In the genomic region with DNA sequence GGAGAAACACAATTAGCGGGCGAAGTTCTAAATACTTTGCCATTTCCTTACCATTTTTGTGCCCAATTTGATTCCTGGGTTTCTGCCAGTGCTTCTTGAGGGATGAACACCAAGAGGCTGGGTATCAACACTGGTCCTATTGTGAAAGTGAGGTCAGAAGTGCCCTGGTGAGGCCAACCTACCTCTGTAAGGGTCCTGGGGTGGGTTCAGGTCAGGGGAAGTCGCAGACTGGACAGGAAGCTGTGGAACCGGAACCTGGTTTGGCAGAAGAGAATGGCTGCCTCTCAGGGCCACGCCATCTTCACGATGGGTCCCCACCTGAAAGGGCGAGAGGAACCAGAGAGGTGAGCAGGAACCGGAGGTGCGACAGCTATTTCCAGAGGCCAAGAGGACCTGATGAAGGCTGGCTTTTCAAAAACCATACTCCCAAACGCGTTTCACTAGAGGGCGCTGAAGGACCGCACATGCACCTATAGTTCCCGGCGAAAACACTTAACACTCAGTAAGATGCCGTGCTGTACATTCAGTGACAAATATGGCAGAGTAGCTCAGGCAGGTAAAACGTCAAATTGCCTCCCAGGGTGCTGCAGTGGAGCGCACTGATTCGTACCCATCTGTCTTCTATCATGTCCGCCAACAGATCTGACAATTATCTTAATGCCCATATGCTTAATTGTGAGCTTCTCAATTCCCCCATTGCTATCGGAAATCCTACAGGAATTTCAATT, we compare ENCODE assay signal across 8 cellular contexts.
DNase-seq lines count a peak whose midpoint lies in the region; ATAC-seq and TF ChIP-seq lines count a peak whose summit lies in the region.

No MANE protein-coding gene starts in this region.

- H3K9ac ChIP-seq in endocrine pancreas (ENCODE audit: control insufficient read depth, insufficient read depth, low read length) = peak overlapping the region; percentile 15

- no peaks in the 10 kb centered on the region for H3K9me3 Mint-ChIP-seq in CD14-positive monocyte
- no peaks in the 10 kb centered on the region for H3K9me3 Mint-ChIP-seq in activated CD4-positive, alpha-beta T cell treated with anti-CD3 and anti-CD28 coated beads, Interleukin-2, amount 10 ng/mL, durations not matched to agents 7 days and 5 days
- no peaks in the 10 kb centered on the region for H3K9me3 Mint-ChIP-seq in mesothelial cell of epicardium

- DNase-seq in CD14-positive monocyte (ENCODE audit: low spot score) = peak; percentile 56
- peak; percentile 92 for DNase-seq in NCI-H446 treated with DMSO at 0.1 percent for 48 hours (lab: John Stamatoyannopoulos, UW)
- DNase-seq in activated CD4-positive, alpha-beta T cell treated with anti-CD3 and anti-CD28 coated beads, Interleukin-2, amount 10 ng/mL, durations not matched to agents 7 days and 5 days = peak; percentile 69
- peak; percentile 31 to 78 for DNase-seq in mesothelial cell of epicardium (ENCODE audit: low spot score in 2 of 2, unreplicated experiment in 2 of 2)
- peak; percentile 83 for DNase-seq in stimulated activated CD8-positive, alpha-beta memory T cell treated with anti-CD3 and anti-CD28 coated beads, Interleukin-4, amount 100 ng/mL, for 48 hours

- POLR2A ChIA-PET in activated CD4-positive, alpha-beta T cell treated with anti-CD3 and anti-CD28 coated beads, Interleukin-2, amount 10 ng/mL, durations not matched to agents 7 days and 5 days (lab: Charles Lee) = no interaction called here

- CTCF ChIA-PET in activated CD4-positive, alpha-beta T cell treated with anti-CD3 and anti-CD28 coated beads, Interleukin-2, amount 10 ng/mL, durations not matched to agents 7 days and 5 days (lab: Charles Lee) = interaction anchor here (0.7 to 1.5 kb wide), 7 partner anchors 11 to 1341 kb away, joined by 3 to 4 read pairs (median 3); no protein-coding TSS in a partner anchor

- H3K4me3 Mint-ChIP-seq in CD14-positive monocyte (no peak overlapping the region), mesothelial cell of epicardium (no peak overlapping the region)
- no peak overlapping the region for H3K4me3 Mint-ChIP-seq in activated CD4-positive, alpha-beta T cell treated with anti-CD3 and anti-CD28 coated beads, Interleukin-2, amount 10 ng/mL, durations not matched to agents 7 days and 5 days

- intact Hi-C loops in CD14-positive monocyte (cut with micrococcal nuclease) = loop anchor here in 1 of 2 donors (5.0 kb wide), 1 partner anchor 1338 kb away; no protein-coding TSS in a partner anchor

- H3K27me3 ChIP-seq in endocrine pancreas (ENCODE audit: control insufficient read depth, insufficient read depth, low read length) = no peaks in the 10 kb centered on the region

- no peaks in the 10 kb centered on the region for H3K9me3 ChIP-seq in endocrine pancreas (ENCODE audit: control insufficient read depth, low read length)

- no peaks in the 10 kb centered on the region for H3K4me1 ChIP-seq in endocrine pancreas (ENCODE audit: control insufficient read depth, insufficient read depth, low read length)

- H3K36me3 Mint-ChIP-seq in CD14-positive monocyte = peaks cover 11 to 18% of the 10 kb centered on the region in 2 donors
- no peaks in the 10 kb centered on the region for H3K36me3 Mint-ChIP-seq in activated CD4-positive, alpha-beta T cell treated with anti-CD3 and anti-CD28 coated beads, Interleukin-2, amount 10 ng/mL, durations not matched to agents 7 days and 5 days (ENCODE audit: low read depth)
- peaks cover 15% of the 10 kb centered on the region for H3K36me3 Mint-ChIP-seq in mesothelial cell of epicardium

- ATAC-seq in GM19397 (IDR thresholded peaks at IDR 0.05; ENCODE audit: unreplicated experiment) (peak; percentile 80), HG03457 (IDR thresholded peaks at IDR 0.05; ENCODE audit: unreplicated experiment) (peak; percentile 65)

- H3K4me1 Mint-ChIP-seq in CD14-positive monocyte (peaks cover 18% of the 10 kb centered on the region), mesothelial cell of epicardium (peaks cover 5% of the 10 kb centered on the region)
- H3K4me1 Mint-ChIP-seq in activated CD4-positive, alpha-beta T cell treated with anti-CD3 and anti-CD28 coated beads, Interleukin-2, amount 10 ng/mL, durations not matched to agents 7 days and 5 days = peaks cover 1% of the 10 kb centered on the region

- H3K27me3 Mint-ChIP-seq in CD14-positive monocyte (ENCODE audit: low read depth in 3 of 3) (no peaks in the 10 kb centered on the region), mesothelial cell of epicardium (ENCODE audit: low read depth) (no peaks in the 10 kb centered on the region)
- H3K27me3 Mint-ChIP-seq in activated CD4-positive, alpha-beta T cell treated with anti-CD3 and anti-CD28 coated beads, Interleukin-2, amount 10 ng/mL, durations not matched to agents 7 days and 5 days = no peaks in the 10 kb centered on the region

- H3K4me3 ChIP-seq in endocrine pancreas (ENCODE audit: control insufficient read depth, insufficient read depth, low read length) = peak overlapping the region; percentile 59

- peak overlapping the region in 5 of 7 donors; percentile 12 to 58 (median 30) for H3K27ac Mint-ChIP-seq in CD14-positive monocyte
- H3K27ac Mint-ChIP-seq in activated CD4-positive, alpha-beta T cell treated with anti-CD3 and anti-CD28 coated beads, Interleukin-2, amount 10 ng/mL, durations not matched to agents 7 days and 5 days = no peak overlapping the region
- H3K27ac Mint-ChIP-seq in mesothelial cell of epicardium = peak overlapping the region; percentile 55

- no peaks in the 10 kb centered on the region for H3K36me3 ChIP-seq in endocrine pancreas (ENCODE audit: control insufficient read depth, insufficient read depth, low read length)

- TF ChIP-seq CTCF in CD14-positive monocyte (IDR thresholded peaks at IDR 0.05) = peak; percentile 81
- TF ChIP-seq CTCF in mesothelial cell of epicardium (IDR thresholded peaks at IDR 0.05; ENCODE audit: unreplicated experiment) = peak; percentile 73

Comparison
In these comparisons a context has a peak if more than half of its experiments do, and no peak if none do; other contexts are left out.
1. Peak in every context shown above with its lines: DNase-seq, ATAC-seq and H3K4me3 ChIP-seq.